In the genomic region with DNA sequence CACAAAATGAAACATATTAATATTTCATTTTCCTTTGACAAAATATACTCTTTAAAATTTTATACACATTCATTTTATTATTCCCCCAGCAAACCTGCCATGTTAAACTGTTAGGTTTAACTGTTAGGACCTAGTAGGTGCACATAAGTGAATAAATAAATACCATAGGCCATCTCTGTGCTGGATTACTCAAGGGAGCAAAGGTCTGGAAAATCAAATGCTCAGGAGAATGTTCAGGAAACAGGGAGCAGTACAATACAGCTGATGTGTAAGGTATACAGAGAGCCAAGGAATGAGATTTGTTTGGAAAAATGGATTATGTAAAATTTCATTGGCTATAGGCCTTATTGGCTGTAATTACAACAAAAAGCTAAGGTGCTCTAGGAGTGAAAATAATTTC, we compare ENCODE assay signal across 6 cellular contexts.
"Had no signal": no experiment of that assay in that cellular context is flagged by ENCODE, and none has a peak within 500 bp of the region (broad histone marks: within the 10 kb centered on the region; RNA-seq: fewer than 3 reads in every experiment).

No MANE protein-coding gene starts in this region.

- H3K36me3 ChIP-seq: HAP-1 had no signal

- H3K4me1 ChIP-seq: HAP-1 had no signal

- DNase-seq: GM23248, GOT3, H7, KBM-7 had no signal

- H3K4me3 ChIP-seq: GM23248, HAP-1 had no signal

- H3K9me3 ChIP-seq: HAP-1 had no signal

- H3K27ac ChIP-seq: GM23248 had no signal

- FAIRE-seq: HTR-8/SVneo had no signal
